Comparison of ENCODE assay signal across 28 cellular contexts in the genomic region with DNA sequence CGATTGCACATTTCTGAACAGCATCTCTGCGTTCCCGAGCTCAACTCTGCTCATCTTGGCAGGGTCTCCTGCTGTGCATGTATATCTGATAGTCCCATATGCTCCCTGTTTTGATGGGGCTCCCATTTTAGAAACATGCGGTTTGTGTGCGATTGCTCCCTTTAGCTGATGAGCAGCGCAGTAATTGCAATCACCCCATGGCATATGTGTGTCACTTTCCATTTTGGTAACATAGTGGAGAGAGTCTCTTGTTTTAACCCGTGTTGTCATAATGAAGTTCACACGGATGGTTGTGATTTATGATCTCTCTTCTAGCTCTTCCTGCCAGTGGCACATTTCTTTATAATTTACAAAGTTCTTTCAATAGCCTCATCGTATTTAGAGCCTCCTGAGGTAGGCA.
"Had no signal": no experiment of that assay in that cellular context is flagged by ENCODE, and none has a peak within 500 bp of the region (broad histone marks: within the 10 kb centered on the region; RNA-seq: fewer than 3 reads in every experiment).

No MANE protein-coding gene starts in this region.

- H3K9me3 ChIP-seq: colonic mucosa, esophagus muscularis mucosa, esophagus squamous epithelium, gastrocnemius medialis, gastroesophageal sphincter, heart left ventricle had no signal

- FAIRE-seq: colon, endometrium, endothelial cell of umbilical vein, frontal cortex had no signal

- DNase-seq: colonic mucosa; cortex of kidney; dermis blood vessel endothelial cell; dorsolateral prefrontal cortex; effector CD4-positive, alpha-beta T cell; effector CD8-positive, alpha-beta T cell; effector memory CD4-positive, alpha-beta T cell; effector memory CD8-positive, alpha-beta T cell; endodermal cell; erythroblast; esophagus squamous epithelium; foreskin fibroblast; foreskin keratinocyte; foreskin melanocyte; gastrocnemius medialis; glutamatergic neuron; head of caudate nucleus; heart left ventricle; heart right ventricle had no signal

- ATAC-seq: effector memory CD8-positive, alpha-beta T cell; esophagus mucosa; foreskin keratinocyte; gastrocnemius medialis; gastroesophageal sphincter had no signal

- H3K36me3 ChIP-seq: colonic mucosa, esophagus muscularis mucosa, esophagus squamous epithelium, gastrocnemius medialis, gastroesophageal sphincter, heart left ventricle, heart right ventricle had no signal

- H3K4me1 ChIP-seq: colonic mucosa, esophagus muscularis mucosa, esophagus squamous epithelium, foreskin keratinocyte, gastrocnemius medialis, gastroesophageal sphincter had no signal

- H3K27ac ChIP-seq: colonic mucosa, coronary artery, dorsolateral prefrontal cortex, epithelial cell of prostate, esophagus muscularis mucosa, esophagus squamous epithelium, foreskin keratinocyte, gastrocnemius medialis, gastroesophageal sphincter, heart left ventricle, heart right ventricle had no signal

- H3K27me3 ChIP-seq: colonic mucosa, dorsolateral prefrontal cortex, esophagus muscularis mucosa, esophagus squamous epithelium, foreskin keratinocyte, gastrocnemius medialis, gastroesophageal sphincter, heart left ventricle, heart right ventricle had no signal

- H3K4me3 ChIP-seq: colonic mucosa, coronary artery, dorsolateral prefrontal cortex, esophagus muscularis mucosa, esophagus squamous epithelium, gastrocnemius medialis, gastroesophageal sphincter, heart left ventricle, heart right ventricle had no signal
